1 cellular context compared by ENCODE assay signal in the genomic region with DNA sequence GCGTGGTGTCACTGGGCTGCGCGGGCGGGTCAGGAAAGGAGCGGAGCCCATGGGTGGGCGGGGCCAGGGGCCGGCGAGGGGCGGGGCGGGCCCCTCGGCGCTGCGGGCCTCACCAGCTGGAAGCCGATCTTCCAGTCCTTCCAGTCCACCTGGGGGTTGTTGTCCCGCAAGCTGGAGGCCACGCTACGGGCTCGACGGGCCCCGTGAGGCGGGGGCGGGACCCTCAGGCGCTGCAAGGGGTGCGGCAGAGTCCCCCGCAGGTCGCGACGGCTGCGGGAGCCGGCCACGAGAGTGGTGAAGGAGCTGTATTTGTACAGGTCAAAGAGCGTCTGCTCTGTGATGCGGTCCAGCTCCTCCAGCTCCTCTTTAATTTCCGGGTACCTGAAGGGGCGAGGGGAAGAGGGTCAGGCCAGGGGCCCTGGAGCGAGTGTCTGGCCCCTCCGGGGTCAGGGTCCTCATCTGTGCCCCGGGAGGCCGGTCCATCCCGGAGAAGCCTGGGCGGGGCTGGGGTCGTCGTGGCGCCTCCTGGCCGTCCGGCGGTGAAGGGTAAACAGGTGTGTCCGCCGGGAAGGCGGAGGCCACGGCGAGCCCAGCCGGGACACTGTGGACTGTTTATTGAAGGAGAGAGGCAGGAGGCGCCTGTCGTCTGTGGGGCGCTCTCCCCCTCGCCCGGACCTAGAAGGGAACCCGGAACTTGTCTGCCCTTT.
TF ChIP-seq lines count a peak whose summit lies in the region.

No MANE protein-coding gene starts in this region.

TF ChIP-seq in WTC11, 78 proteins besides CTCF, POLR2A, EP300 and RAD21 (continued from another document):
- TF ChIP-seq PRDM15 (CRISPR knock-in tag; IDR thresholded peaks at IDR 0.05), result no peak
- no peak for TF ChIP-seq MYBL2 (CRISPR knock-in tag; IDR thresholded peaks at IDR 0.05)
- TF ChIP-seq GABPB1 (CRISPR knock-in tag; IDR thresholded peaks at IDR 0.05), result peak; percentile 40
- no peak for TF ChIP-seq ZNF281 (CRISPR knock-in tag; IDR thresholded peaks at IDR 0.05)
- no peak for TF ChIP-seq ZNF425 (CRISPR knock-in tag; conservative IDR thresholded peaks at IDR 0.05)
- TF ChIP-seq, protein P1, sequence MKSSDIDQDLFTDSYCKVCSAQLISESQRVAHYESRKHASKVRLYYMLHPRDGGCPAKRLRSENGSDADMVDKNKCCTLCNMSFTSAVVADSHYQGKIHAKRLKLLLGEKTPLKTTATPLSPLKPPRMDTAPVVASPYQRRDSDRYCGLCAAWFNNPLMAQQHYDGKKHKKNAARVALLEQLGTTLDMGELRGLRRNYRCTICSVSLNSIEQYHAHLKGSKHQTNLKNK (CRISPR knock-in tag; IDR thresholded peaks at IDR 0.05), result no peak
- TF ChIP-seq ATF1 (CRISPR knock-in tag; IDR thresholded peaks at IDR 0.05), result no peak
- no peak for TF ChIP-seq ESRRA (CRISPR knock-in tag; IDR thresholded peaks at IDR 0.05; ENCODE audit: borderline replicate concordance)
- no peak for TF ChIP-seq HMGXB4 (CRISPR knock-in tag; IDR thresholded peaks at IDR 0.05)
- no peak for TF ChIP-seq RORB (CRISPR knock-in tag; IDR thresholded peaks at IDR 0.05)
- TF ChIP-seq OVOL2 (CRISPR knock-in tag; IDR thresholded peaks at IDR 0.05; ENCODE audit: borderline replicate concordance), result no peak
- TF ChIP-seq RELA (CRISPR knock-in tag; IDR thresholded peaks at IDR 0.05; ENCODE audit: borderline replicate concordance), result no peak
- TF ChIP-seq, protein P2, sequence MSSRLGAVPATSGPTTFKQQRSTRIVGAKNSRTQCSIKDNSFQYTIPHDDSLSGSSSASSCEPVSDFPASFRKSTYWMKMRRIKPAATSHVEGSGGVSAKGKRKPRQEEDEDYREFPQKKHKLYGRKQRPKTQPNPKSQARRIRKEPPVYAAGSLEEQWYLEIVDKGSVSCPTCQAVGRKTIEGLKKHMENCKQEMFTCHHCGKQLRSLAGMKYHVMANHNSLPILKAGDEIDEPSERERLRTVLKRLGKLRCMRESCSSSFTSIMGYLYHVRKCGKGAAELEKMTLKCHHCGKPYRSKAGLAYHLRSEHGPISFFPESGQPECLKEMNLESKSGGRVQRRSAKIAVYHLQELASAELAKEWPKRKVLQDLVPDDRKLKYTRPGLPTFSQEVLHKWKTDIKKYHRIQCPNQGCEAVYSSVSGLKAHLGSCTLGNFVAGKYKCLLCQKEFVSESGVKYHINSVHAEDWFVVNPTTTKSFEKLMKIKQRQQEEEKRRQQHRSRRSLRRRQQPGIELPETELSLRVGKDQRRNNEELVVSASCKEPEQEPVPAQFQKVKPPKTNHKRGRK (CRISPR knock-in tag; IDR thresholded peaks at IDR 0.05; ENCODE audit: borderline replicate concordance), result no peak
- TF ChIP-seq, protein P3, sequence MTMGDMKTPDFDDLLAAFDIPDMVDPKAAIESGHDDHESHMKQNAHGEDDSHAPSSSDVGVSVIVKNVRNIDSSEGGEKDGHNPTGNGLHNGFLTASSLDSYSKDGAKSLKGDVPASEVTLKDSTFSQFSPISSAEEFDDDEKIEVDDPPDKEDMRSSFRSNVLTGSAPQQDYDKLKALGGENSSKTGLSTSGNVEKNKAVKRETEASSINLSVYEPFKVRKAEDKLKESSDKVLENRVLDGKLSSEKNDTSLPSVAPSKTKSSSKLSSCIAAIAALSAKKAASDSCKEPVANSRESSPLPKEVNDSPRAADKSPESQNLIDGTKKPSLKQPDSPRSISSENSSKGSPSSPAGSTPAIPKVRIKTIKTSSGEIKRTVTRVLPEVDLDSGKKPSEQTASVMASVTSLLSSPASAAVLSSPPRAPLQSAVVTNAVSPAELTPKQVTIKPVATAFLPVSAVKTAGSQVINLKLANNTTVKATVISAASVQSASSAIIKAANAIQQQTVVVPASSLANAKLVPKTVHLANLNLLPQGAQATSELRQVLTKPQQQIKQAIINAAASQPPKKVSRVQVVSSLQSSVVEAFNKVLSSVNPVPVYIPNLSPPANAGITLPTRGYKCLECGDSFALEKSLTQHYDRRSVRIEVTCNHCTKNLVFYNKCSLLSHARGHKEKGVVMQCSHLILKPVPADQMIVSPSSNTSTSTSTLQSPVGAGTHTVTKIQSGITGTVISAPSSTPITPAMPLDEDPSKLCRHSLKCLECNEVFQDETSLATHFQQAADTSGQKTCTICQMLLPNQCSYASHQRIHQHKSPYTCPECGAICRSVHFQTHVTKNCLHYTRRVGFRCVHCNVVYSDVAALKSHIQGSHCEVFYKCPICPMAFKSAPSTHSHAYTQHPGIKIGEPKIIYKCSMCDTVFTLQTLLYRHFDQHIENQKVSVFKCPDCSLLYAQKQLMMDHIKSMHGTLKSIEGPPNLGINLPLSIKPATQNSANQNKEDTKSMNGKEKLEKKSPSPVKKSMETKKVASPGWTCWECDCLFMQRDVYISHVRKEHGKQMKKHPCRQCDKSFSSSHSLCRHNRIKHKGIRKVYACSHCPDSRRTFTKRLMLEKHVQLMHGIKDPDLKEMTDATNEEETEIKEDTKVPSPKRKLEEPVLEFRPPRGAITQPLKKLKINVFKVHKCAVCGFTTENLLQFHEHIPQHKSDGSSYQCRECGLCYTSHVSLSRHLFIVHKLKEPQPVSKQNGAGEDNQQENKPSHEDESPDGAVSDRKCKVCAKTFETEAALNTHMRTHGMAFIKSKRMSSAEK (CRISPR knock-in tag; IDR thresholded peaks at IDR 0.05; ENCODE audit: borderline replicate concordance), result no peak
- TF ChIP-seq SP1 (CRISPR knock-in tag; conservative IDR thresholded peaks at IDR 0.05), result peak; percentile 63; the same call in 1 of the 2 replicates
- no peak for TF ChIP-seq PRRX2 (CRISPR knock-in tag; IDR thresholded peaks at IDR 0.05)
